ENCODE assay signal across 14 cellular contexts in the genomic region with DNA sequence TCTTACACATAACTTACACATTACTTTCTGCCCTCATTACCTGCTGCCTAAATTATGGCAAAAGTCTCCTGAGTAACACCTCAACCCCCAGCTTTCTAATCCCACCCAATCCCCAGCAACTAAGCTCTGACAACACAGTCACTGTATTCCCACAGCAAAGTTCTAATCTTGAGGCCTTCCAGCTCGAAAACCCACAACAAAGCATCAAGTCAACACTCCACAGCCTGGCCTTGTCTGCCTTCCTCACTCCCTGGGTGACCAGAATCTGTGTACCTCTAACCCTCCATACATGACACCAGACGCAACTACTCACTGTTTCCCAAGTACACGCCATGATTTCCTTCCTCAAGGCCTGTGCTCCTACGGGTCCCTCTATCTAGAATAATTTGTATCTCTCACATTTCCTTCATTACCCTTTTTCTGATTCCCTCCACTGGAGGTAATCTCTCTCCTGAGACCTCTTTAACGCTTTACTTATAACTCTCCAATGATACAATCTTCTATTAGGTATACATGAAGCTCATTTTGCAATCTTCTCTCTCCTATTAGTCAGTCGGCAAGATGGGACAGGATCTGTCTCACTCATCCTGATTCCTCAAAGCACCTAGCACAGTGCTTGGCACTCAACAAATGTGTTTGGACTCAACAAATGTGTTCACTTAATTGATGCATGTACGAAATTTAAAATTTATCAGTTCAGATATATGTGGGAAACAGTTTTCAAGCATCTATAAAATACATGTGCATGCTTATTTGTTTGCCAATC.
DNase-seq lines count a peak whose midpoint lies in the region; ATAC-seq and TF ChIP-seq lines count a peak whose summit lies in the region.
"Had no signal": no experiment of that assay in that cellular context is flagged by ENCODE, and none has a peak within 500 bp of the region (broad histone marks: within the 10 kb centered on the region; RNA-seq: fewer than 3 reads in every experiment).

No MANE protein-coding gene starts in this region.

- BruUV-seq in Caco-2 (replicated peaks; lab: Mats Ljungman, UMichigan): no TSS peak

- no peaks in the 10 kb centered on the region for H3K27me3 ChIP-seq in BLaER1
- no peaks in the 10 kb centered on the region for H3K27me3 ChIP-seq in Caco-2 (replicated peaks; ENCODE audit: control insufficient read depth, insufficient read depth, low read length)
- H3K27me3 ChIP-seq in hepatocyte: no peaks in the 10 kb centered on the region

- H3K27ac Mint-ChIP-seq in Caco-2 (ENCODE audit: unreplicated experiment): peak overlapping the region; percentile 12
- peak overlapping the region; percentile 79 for H3K27ac Mint-ChIP-seq in activated CD8-positive, alpha-beta T cell treated with anti-CD3 and anti-CD28 coated beads, Interleukin-2, amount 10 ng/mL, durations not matched to agents 7 days and 5 days

- CTCF ChIA-PET in Caco-2 (lab: Charles Lee): interaction anchor here (1.0 kb wide), 1 partner anchor 37 kb away, joined by 3 read pairs; no protein-coding TSS in a partner anchor
- CTCF ChIA-PET in activated CD8-positive, alpha-beta T cell treated with anti-CD3 and anti-CD28 coated beads, Interleukin-2, amount 10 ng/mL, durations not matched to agents 7 days and 5 days (lab: Charles Lee): interaction anchor here (1.0 to 3.6 kb wide), 8 partner anchors 9 to 201 kb away, joined by 3 to 15 read pairs (median 6); no protein-coding TSS in a partner anchor

- no peak overlapping the region for H3K4me3 ChIP-seq in BLaER1
- H3K4me3 ChIP-seq in Caco-2 (ENCODE audit: low read depth, low read length): no peak overlapping the region
- H3K4me3 ChIP-seq in hepatocyte: no peak overlapping the region

- peak overlapping the region; percentile 47; the same call in 1 of the 2 replicates for H3K4me2 ChIP-seq in BLaER1
- no peak overlapping the region for H3K4me2 ChIP-seq in hepatocyte

- no peaks in the 10 kb centered on the region for H3K27me3 Mint-ChIP-seq in Caco-2 (ENCODE audit: insufficient read depth, unreplicated experiment)
- H3K27me3 Mint-ChIP-seq in activated CD8-positive, alpha-beta T cell treated with anti-CD3 and anti-CD28 coated beads, Interleukin-2, amount 10 ng/mL, durations not matched to agents 7 days and 5 days (ENCODE audit: low read depth): no peaks in the 10 kb centered on the region

- H3K27ac ChIP-seq in BLaER1 (no peak overlapping the region), hepatocyte (peak overlapping the region; percentile 23)

- H3K36me3 ChIP-seq in BLaER1 (no peaks in the 10 kb centered on the region), Caco-2 (ENCODE audit: control insufficient read depth, insufficient read depth, low read length) (peaks cover 2% of the 10 kb centered on the region), hepatocyte (replicated peaks; ENCODE audit: insufficient read depth, low read depth) (no peaks in the 10 kb centered on the region)

- no peak overlapping the region for H3K4me3 Mint-ChIP-seq in Caco-2 (ENCODE audit: unreplicated experiment)
- peak overlapping the region; percentile 58 for H3K4me3 Mint-ChIP-seq in activated CD8-positive, alpha-beta T cell treated with anti-CD3 and anti-CD28 coated beads, Interleukin-2, amount 10 ng/mL, durations not matched to agents 7 days and 5 days

- intact Hi-C loops in Caco-2 (cut with micrococcal nuclease; ENCODE audit: unreplicated experiment): no loop called here
- intact Hi-C loops in left ventricle myocardium superior (cut with micrococcal nuclease): no loop called here

- H3K9ac ChIP-seq in BLaER1: no peak overlapping the region

- 84% methylated on average over 7 of the region's 7 CpGs for WGBS in hepatocyte (ENCODE audit: low lambda C conversion rate, missing lambda C conversion rate)

- peaks cover 28% of the 10 kb centered on the region for H3K36me3 Mint-ChIP-seq in Caco-2 (ENCODE audit: insufficient read depth, unreplicated experiment)
- peaks cover 48% of the 10 kb centered on the region for H3K36me3 Mint-ChIP-seq in activated CD8-positive, alpha-beta T cell treated with anti-CD3 and anti-CD28 coated beads, Interleukin-2, amount 10 ng/mL, durations not matched to agents 7 days and 5 days (ENCODE audit: low read depth)

- POLR2A ChIA-PET in Caco-2 (lab: Charles Lee): interaction anchor here (0.6 kb wide), 1 partner anchor 118 kb away, joined by 9 read pairs; no protein-coding TSS in a partner anchor
- POLR2A ChIA-PET in activated CD8-positive, alpha-beta T cell treated with anti-CD3 and anti-CD28 coated beads, Interleukin-2, amount 10 ng/mL, durations not matched to agents 7 days and 5 days (lab: Charles Lee): interaction anchor here (0.7 to 1.9 kb wide), 2 partner anchors 20 to 21 kb away, joined by 5 to 8 read pairs; no protein-coding TSS in a partner anchor

- no peak for ATAC-seq in activated CD8-positive, alpha-beta T cell treated with anti-CD3 and anti-CD28 coated beads, Interleukin-2, amount 10 ng/mL, durations not matched to agents 7 days and 5 days
- ATAC-seq in left ventricle myocardium superior: no peak
- ATAC-seq in GM18517 (IDR thresholded peaks at IDR 0.05; ENCODE audit: unreplicated experiment): no peak
- ATAC-seq: Panc1 had no signal

- H3K4me1 Mint-ChIP-seq in Caco-2 (ENCODE audit: low read depth, unreplicated experiment): peaks cover 48% of the 10 kb centered on the region
- H3K4me1 Mint-ChIP-seq in activated CD8-positive, alpha-beta T cell treated with anti-CD3 and anti-CD28 coated beads, Interleukin-2, amount 10 ng/mL, durations not matched to agents 7 days and 5 days (ENCODE audit: low read depth): peaks cover 56% of the 10 kb centered on the region

- H3K4me1 ChIP-seq in BLaER1 (peaks cover 25% of the 10 kb centered on the region), Caco-2 (peaks cover 61% of the 10 kb centered on the region), hepatocyte (ENCODE audit: insufficient read depth) (peaks cover 25% of the 10 kb centered on the region)

- H3K79me2 ChIP-seq in hepatocyte: peaks cover 3% of the 10 kb centered on the region

- no peak overlapping the region for H2AFZ ChIP-seq in hepatocyte

- TF ChIP-seq CTCF in Caco-2 (IDR thresholded peaks at IDR 0.05; ENCODE audit: insufficient read depth in 1 of 2, low read depth in 1 of 2, low read length in 1 of 2, severe bottlenecking in 1 of 2, unreplicated experiment in 1 of 2) (no peak), hepatocyte (IDR thresholded peaks at IDR 0.05; ENCODE audit: poor library complexity) (no peak)

- no peaks in the 10 kb centered on the region for H3K9me2 ChIP-seq in hepatocyte (replicated peaks; ENCODE audit: insufficient read depth)

- H4K20me1 ChIP-seq in BLaER1: no peaks in the 10 kb centered on the region
- H4K20me1 ChIP-seq in hepatocyte (ENCODE audit: insufficient read depth, poor library complexity, severe bottlenecking): no peaks in the 10 kb centered on the region

- no peaks in the 10 kb centered on the region for H3K9me3 ChIP-seq in BLaER1
- peaks cover 10% of the 10 kb centered on the region for H3K9me3 ChIP-seq in Caco-2
- no peaks in the 10 kb centered on the region for H3K9me3 ChIP-seq in hepatocyte (ENCODE audit: low read depth)

- DNase-seq in Caco-2 (no peak), hepatocyte (ENCODE audit: low spot score) (no peak), left ventricle myocardium superior (no peak), NCI-H446 (lab: John Stamatoyannopoulos, UW) (no peak)
- DNase-seq in activated CD8-positive, alpha-beta T cell treated with anti-CD3 and anti-CD28 coated beads, Interleukin-2, amount 10 ng/mL, durations not matched to agents 7 days and 5 days: no peak
- DNase-seq in stimulated activated CD4-positive, alpha-beta T cell treated with anti-CD3 and anti-CD28 coated beads, Interleukin-12 subunit alpha, Interleukin-12 subunit beta, amount 100 ng/mL, for 4 hours: no peak
- DNase-seq: activated naive CD4-positive, alpha-beta T cell treated with Interleukin-2 at 50 U/mL for 16 hours; AML-193; EL; NCI-H187 treated with DMSO at 0.1 percent for 48 hours; NCI-H526 had no signal

- H3K9me3 Mint-ChIP-seq in Caco-2 (ENCODE audit: unreplicated experiment): peaks cover 37% of the 10 kb centered on the region
- no peaks in the 10 kb centered on the region for H3K9me3 Mint-ChIP-seq in activated CD8-positive, alpha-beta T cell treated with anti-CD3 and anti-CD28 coated beads, Interleukin-2, amount 10 ng/mL, durations not matched to agents 7 days and 5 days (ENCODE audit: insufficient read depth)
